ENCODE assay signal across 2 cellular contexts in the genomic region with DNA sequence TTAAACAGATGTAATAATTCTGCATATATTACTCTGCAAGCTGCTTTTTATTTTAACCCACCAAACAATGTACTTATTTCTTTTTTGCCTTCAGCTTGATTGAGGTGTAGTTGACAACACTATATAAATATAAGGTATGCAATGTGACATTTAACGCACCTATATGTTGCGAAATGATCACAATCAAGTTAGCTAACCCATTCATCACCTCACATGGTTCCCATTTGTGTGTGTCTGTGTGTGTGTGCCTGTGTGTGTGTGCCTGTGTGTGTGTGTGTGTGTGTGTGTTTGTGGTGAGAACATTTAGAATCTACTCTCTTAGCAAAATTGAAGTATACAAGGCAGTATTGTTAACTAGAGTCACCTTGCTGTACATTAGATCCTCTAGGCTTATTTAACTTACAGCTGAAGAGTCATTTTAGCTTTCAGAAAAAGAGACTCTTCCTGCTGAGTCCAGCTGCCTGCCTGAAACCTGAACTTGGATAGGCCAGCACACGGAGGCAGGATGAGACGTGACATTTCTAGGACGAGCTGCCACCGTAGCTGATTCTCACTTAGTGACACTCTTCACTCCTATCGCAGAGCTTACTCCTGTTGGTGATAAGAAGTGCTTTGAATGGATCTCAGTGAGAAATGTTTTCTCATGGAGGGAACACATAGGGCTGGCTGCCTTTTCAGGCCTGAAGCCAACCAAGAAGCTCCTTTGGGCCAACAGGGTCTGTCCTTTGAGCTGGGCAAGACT.
TF ChIP-seq lines count a peak whose summit lies in the region.

No MANE protein-coding gene starts in this region.

TF ChIP-seq in GM23338, 12 proteins besides CTCF, POLR2A, EP300 and RAD21:
- TF ChIP-seq, protein P1, sequence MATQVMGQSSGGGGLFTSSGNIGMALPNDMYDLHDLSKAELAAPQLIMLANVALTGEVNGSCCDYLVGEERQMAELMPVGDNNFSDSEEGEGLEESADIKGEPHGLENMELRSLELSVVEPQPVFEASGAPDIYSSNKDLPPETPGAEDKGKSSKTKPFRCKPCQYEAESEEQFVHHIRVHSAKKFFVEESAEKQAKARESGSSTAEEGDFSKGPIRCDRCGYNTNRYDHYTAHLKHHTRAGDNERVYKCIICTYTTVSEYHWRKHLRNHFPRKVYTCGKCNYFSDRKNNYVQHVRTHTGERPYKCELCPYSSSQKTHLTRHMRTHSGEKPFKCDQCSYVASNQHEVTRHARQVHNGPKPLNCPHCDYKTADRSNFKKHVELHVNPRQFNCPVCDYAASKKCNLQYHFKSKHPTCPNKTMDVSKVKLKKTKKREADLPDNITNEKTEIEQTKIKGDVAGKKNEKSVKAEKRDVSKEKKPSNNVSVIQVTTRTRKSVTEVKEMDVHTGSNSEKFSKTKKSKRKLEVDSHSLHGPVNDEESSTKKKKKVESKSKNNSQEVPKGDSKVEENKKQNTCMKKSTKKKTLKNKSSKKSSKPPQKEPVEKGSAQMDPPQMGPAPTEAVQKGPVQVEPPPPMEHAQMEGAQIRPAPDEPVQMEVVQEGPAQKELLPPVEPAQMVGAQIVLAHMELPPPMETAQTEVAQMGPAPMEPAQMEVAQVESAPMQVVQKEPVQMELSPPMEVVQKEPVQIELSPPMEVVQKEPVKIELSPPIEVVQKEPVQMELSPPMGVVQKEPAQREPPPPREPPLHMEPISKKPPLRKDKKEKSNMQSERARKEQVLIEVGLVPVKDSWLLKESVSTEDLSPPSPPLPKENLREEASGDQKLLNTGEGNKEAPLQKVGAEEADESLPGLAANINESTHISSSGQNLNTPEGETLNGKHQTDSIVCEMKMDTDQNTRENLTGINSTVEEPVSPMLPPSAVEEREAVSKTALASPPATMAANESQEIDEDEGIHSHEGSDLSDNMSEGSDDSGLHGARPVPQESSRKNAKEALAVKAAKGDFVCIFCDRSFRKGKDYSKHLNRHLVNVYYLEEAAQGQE (IDR thresholded peaks at IDR 0.05; ENCODE audit: unreplicated experiment): no peak
- TF ChIP-seq EZH2phosphoT487 (IDR thresholded peaks at IDR 0.05; ENCODE audit: unreplicated experiment): no peak
- no peak for TF ChIP-seq ZNF331 (CRISPR knock-in tag; IDR thresholded peaks at IDR 0.05; ENCODE audit: low read depth)
- TF ChIP-seq STAT1 (IDR thresholded peaks at IDR 0.05; ENCODE audit: unreplicated experiment): no peak
- TF ChIP-seq ZNF114 (CRISPR knock-in tag; IDR thresholded peaks at IDR 0.05): no peak
- TF ChIP-seq CREB1 (CRISPR knock-in tag; IDR thresholded peaks at IDR 0.05; ENCODE audit: low read depth): no peak
- TF ChIP-seq JUNB (IDR thresholded peaks at IDR 0.05; ENCODE audit: unreplicated experiment): no peak
- TF ChIP-seq, protein P2, sequence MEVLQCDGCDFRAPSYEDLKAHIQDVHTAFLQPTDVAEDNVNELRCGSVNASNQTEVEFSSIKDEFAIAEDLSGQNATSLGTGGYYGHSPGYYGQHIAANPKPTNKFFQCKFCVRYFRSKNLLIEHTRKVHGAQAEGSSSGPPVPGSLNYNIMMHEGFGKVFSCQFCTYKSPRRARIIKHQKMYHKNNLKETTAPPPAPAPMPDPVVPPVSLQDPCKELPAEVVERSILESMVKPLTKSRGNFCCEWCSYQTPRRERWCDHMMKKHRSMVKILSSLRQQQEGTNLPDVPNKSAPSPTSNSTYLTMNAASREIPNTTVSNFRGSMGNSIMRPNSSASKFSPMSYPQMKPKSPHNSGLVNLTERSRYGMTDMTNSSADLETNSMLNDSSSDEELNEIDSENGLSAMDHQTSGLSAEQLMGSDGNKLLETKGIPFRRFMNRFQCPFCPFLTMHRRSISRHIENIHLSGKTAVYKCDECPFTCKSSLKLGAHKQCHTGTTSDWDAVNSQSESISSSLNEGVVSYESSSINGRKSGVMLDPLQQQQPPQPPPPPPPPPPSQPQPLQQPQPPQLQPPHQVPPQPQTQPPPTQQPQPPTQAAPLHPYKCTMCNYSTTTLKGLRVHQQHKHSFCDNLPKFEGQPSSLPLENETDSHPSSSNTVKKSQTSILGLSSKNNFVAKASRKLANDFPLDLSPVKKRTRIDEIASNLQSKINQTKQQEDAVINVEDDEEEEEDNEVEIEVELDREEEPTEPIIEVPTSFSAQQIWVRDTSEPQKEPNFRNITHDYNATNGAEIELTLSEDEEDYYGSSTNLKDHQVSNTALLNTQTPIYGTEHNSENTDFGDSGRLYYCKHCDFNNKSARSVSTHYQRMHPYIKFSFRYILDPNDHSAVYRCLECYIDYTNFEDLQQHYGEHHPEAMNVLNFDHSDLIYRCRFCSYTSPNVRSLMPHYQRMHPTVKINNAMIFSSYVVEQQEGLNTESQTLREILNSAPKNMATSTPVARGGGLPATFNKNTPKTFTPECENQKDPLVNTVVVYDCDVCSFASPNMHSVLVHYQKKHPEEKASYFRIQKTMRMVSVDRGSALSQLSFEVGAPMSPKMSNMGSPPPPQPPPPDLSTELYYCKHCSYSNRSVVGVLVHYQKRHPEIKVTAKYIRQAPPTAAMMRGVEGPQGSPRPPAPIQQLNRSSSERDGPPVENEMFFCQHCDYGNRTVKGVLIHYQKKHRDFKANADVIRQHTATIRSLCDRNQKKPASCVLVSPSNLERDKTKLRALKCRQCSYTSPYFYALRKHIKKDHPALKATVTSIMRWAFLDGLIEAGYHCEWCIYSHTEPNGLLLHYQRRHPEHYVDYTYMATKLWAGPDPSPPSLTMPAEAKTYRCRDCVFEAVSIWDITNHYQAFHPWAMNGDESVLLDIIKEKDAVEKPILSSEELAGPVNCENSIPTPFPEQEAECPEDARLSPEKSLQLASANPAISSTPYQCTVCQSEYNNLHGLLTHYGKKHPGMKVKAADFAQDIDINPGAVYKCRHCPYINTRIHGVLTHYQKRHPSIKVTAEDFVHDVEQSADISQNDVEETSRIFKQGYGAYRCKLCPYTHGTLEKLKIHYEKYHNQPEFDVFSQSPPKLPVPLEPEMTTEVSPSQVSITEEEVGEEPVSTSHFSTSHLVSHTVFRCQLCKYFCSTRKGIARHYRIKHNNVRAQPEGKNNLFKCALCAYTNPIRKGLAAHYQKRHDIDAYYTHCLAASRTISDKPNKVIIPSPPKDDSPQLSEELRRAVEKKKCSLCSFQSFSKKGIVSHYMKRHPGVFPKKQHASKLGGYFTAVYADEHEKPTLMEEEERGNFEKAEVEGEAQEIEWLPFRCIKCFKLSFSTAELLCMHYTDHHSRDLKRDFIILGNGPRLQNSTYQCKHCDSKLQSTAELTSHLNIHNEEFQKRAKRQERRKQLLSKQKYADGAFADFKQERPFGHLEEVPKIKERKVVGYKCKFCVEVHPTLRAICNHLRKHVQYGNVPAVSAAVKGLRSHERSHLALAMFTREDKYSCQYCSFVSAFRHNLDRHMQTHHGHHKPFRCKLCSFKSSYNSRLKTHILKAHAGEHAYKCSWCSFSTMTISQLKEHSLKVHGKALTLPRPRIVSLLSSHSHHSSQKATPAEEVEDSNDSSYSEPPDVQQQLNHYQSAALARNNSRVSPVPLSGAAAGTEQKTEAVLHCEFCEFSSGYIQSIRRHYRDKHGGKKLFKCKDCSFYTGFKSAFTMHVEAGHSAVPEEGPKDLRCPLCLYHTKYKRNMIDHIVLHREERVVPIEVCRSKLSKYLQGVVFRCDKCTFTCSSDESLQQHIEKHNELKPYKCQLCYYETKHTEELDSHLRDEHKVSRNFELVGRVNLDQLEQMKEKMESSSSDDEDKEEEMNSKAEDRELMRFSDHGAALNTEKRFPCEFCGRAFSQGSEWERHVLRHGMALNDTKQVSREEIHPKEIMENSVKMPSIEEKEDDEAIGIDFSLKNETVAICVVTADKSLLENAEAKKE (CRISPR knock-in tag; IDR thresholded peaks at IDR 0.05): no peak

TF ChIP-seq in neural cell, 6 proteins besides CTCF, POLR2A, EP300 and RAD21:
- no peak for TF ChIP-seq MXI1 (conservative IDR thresholded peaks at IDR 0.05; ENCODE audit: poor library complexity, severe bottlenecking)
- TF ChIP-seq POLR2AphosphoS5 (IDR thresholded peaks at IDR 0.05): peak; percentile 17
- no peak for TF ChIP-seq TAF1 (IDR thresholded peaks at IDR 0.05; ENCODE audit: low read depth)
